Comparison of ENCODE assay signal across 30 cellular contexts in genomic region chr15:66960519-66960918, GRCh38.
"Had no signal": no experiment of that assay in that cellular context is flagged by ENCODE, and none has a peak within 500 bp of the region (broad histone marks: within the 10 kb centered on the region; RNA-seq: fewer than 3 reads in every experiment).

No MANE protein-coding gene starts in this region.

- H3K36me3 ChIP-seq: adrenal gland, colonic mucosa, WERI-Rb-1 had no signal

- H3K4me1 ChIP-seq: adrenal gland, body of pancreas, colonic mucosa had no signal

- ATAC-seq: activated CD4-positive, CD25-positive, alpha-beta regulatory T cell treated with anti-CD3 and anti-CD28 coated beads, Interleukin-2, amount 50 U/mL, for 24 hours; activated CD8-positive, alpha-beta memory T cell treated with anti-CD3 and anti-CD28 coated beads, Interleukin-2, amount 10 ng/mL, durations not matched to agents 7 days and 5 days; activated CD8-positive, alpha-beta T cell treated with anti-CD3 and anti-CD28 coated beads, Interleukin-2, amount 10 ng/mL, durations not matched to agents 7 days and 5 days; activated naive CD8-positive, alpha-beta T cell treated with anti-CD3 and anti-CD28 coated beads, Interleukin-2, amount 50 U/mL, for 24 hours; body of pancreas; esophagus mucosa; T-helper 17 cell had no signal

- H3K4me3 ChIP-seq: adrenal gland, body of pancreas, colonic mucosa, dorsolateral prefrontal cortex had no signal

- H3K9me3 ChIP-seq: adrenal gland, body of pancreas, colonic mucosa had no signal

- H3K27me3 ChIP-seq: adrenal gland, body of pancreas, colonic mucosa, dorsolateral prefrontal cortex had no signal

- DNase-seq: activated B cell treated with CpG ODN at 0.5 μM for 24 hours; activated CD4-positive, alpha-beta memory T cell treated with anti-CD3 and anti-CD28 coated beads for 36 hours; activated CD4-positive, alpha-beta T cell treated with anti-CD3 and anti-CD28 coated beads for 36 hours; activated CD4-positive, alpha-beta T cell treated with anti-CD3 and anti-CD28 coated beads, Interleukin-2, amount 10 ng/mL, durations not matched to agents 24 days and 14 days; activated CD8-positive, alpha-beta memory T cell treated with anti-CD3 and anti-CD28 coated beads, Interleukin-2, amount 10 ng/mL, durations not matched to agents 7 days and 5 days; activated CD8-positive, alpha-beta memory T cell treated with anti-CD3 and anti-CD28 coated beads, Interleukin-2, amount 50 U/mL, for 4 hours; activated CD8-positive, alpha-beta T cell treated with anti-CD3 and anti-CD28 coated beads, Interleukin-2, amount 10 ng/mL, durations not matched to agents 7 days and 5 days; activated effector memory CD4-positive, alpha-beta T cell treated with anti-CD3 and anti-CD28 coated beads, Interleukin-2, amount 50 U/mL, for 16 hours; activated naive CD4-positive, alpha-beta T cell treated with anti-CD3 and anti-CD28 coated beads for 36 hours; activated naive CD8-positive, alpha-beta T cell treated with anti-CD3 and anti-CD28 coated beads for 36 hours; activated naive CD8-positive, alpha-beta T cell treated with anti-CD3 and anti-CD28 coated beads, Interleukin-2, amount 50 U/mL, for 24 hours; activated T-cell treated with anti-CD3 and anti-CD28 coated beads, Interleukin-2, amount 50 U/mL, for 1 hour; activated T-cell treated with anti-CD3 and anti-CD28 coated beads, Interleukin-2, amount 50 U/mL, for 48 hours; amygdala; aorta; body of pancreas; caudate nucleus; colonic mucosa; dorsolateral prefrontal cortex; effector memory CD4-positive, alpha-beta T cell; endodermal cell; foreskin fibroblast; head of caudate nucleus; T-helper 1 cell; T-helper 17 cell; T1000; WERI-Rb-1 had no signal

- H3K27ac ChIP-seq: adrenal gland, body of pancreas, colonic mucosa, dorsolateral prefrontal cortex, WERI-Rb-1 had no signal
